In the genomic region with DNA sequence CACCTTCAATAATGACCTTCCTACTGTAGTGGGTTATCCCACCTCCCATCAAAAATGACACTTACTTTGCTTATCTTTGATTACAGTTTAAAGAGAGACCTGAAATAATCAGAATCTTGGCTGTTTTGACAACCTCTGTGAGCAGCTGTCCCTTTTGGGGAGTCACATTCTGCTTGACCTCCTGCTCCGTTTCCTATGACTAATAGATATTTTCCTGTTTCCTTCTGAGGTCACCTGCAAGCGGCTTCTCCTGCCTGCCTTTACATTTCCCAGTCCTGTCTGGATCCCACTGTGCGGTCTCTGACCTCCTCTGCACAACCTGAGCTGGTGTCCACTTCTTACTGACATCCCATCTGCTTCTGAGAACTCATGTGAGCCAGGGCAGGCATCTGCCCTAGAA, we compare ENCODE assay signal across 1 cellular context.
TF ChIP-seq lines count a peak whose summit lies in the region.

No MANE protein-coding gene starts in this region.

TF ChIP-seq in K562, 482 proteins besides CTCF, POLR2A, EP300 and RAD21 (continued from another document):
- TF ChIP-seq, protein P1, sequence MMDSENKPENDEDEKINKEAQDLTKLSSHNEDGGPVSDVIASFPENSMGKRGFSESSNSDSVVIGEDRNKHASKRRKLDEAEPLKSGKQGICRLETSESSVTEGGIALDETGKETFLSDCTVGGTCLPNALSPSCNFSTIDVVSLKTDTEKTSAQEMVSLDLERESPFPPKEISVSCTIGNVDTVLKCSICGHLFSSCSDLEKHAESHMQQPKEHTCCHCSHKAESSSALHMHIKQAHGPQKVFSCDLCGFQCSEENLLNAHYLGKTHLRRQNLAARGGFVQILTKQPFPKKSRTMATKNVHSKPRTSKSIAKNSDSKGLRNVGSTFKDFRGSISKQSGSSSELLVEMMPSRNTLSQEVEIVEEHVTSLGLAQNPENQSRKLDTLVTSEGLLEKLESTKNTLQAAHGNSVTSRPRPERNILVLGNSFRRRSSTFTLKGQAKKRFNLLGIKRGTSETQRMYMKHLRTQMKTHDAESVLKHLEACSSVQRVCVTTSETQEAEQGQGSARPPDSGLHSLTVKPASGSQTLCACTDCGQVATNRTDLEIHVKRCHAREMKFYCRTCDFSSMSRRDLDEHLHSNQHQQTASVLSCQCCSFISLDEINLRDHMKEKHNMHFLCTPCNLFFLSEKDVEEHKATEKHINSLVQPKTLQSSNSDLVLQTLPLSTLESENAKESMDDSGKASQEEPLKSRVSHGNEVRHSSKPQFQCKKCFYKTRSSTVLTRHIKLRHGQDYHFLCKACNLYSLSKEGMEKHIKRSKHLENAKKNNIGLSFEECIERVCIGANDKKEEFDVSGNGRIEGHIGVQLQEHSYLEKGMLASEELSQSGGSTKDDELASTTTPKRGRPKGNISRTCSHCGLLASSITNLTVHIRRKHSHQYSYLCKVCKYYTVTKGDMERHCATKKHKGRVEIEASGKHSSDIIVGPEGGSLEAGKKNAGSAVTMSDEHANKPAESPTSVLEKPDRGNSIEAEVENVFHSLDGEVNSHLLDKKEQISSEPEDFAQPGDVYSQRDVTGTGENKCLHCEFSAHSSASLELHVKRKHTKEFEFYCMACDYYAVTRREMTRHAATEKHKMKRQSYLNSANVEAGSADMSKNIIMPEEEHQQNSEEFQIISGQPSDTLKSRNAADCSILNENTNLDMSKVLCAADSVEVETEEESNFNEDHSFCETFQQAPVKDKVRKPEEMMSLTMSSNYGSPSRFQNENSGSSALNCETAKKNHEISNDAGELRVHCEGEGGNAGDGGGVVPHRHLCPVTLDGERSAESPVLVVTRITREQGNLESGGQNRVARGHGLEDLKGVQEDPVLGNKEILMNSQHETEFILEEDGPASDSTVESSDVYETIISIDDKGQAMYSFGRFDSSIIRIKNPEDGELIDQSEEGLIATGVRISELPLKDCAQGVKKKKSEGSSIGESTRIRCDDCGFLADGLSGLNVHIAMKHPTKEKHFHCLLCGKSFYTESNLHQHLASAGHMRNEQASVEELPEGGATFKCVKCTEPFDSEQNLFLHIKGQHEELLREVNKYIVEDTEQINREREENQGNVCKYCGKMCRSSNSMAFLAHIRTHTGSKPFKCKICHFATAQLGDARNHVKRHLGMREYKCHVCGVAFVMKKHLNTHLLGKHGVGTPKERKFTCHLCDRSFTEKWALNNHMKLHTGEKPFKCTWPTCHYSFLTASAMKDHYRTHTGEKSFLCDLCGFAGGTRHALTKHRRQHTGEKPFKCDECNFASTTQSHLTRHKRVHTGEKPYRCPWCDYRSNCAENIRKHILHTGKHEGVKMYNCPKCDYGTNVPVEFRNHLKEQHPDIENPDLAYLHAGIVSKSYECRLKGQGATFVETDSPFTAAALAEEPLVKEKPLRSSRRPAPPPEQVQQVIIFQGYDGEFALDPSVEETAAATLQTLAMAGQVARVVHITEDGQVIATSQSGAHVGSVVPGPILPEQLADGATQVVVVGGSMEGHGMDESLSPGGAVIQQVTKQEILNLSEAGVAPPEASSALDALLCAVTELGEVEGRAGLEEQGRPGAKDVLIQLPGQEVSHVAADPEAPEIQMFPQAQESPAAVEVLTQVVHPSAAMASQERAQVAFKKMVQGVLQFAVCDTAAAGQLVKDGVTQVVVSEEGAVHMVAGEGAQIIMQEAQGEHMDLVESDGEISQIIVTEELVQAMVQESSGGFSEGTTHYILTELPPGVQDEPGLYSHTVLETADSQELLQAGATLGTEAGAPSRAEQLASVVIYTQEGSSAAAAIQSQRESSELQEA (IDR thresholded peaks at IDR 0.05; ENCODE audit: low read depth), result no peak
